ENCODE assay signal across 7 cellular contexts in the genomic region with DNA sequence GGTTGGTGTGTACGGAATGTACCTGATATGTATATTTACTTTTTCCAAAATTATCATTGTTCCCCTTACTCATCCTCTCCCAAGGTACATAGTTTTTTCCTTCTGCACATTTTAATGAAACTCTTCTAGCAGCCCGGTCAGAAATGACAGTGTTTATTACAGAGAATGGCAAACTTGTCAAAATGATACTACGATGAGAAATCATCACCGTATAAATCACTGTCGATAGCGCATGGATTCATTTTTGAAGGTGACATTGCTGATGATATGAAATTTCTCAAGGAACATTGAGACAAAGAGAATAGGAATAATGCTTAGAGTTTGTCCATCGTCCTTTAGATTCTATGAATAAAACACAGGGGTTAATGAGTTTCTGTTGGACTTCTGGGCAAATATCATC. TPM values are rescaled to one million over a fixed set of nuclear protein-coding genes. Genes with fewer than 3 reads are reported as not detected.
"Had no signal": no experiment of that assay in that cellular context is flagged by ENCODE, and none has a peak within 500 bp of the region (broad histone marks: within the 10 kb centered on the region; RNA-seq: fewer than 3 reads in every experiment).

No MANE protein-coding gene starts in this region.

- ATAC-seq: HCT116 had no signal

- H2AFZ ChIP-seq: GM23248 had no signal

- H3K27ac ChIP-seq: GM23248 had no signal

- H3K4me3 ChIP-seq: GM23248, HAP-1 had no signal

- H3K9me3 ChIP-seq: HAP-1 had no signal

- H3K36me3 ChIP-seq: HAP-1 had no signal

- H3K9ac ChIP-seq: GM23248 had no signal

- H3K4me1 ChIP-seq: HAP-1 had no signal

- DNase-seq: GM23248, GOT3, H7, HFFc6, KBM-7 had no signal

RNA-seq across cellular contexts. Expression of gene TLR6, which starts 41.6 kb away (rescaled TPM):
- total RNA-seq: H7 had no signal
